In the genomic region with DNA sequence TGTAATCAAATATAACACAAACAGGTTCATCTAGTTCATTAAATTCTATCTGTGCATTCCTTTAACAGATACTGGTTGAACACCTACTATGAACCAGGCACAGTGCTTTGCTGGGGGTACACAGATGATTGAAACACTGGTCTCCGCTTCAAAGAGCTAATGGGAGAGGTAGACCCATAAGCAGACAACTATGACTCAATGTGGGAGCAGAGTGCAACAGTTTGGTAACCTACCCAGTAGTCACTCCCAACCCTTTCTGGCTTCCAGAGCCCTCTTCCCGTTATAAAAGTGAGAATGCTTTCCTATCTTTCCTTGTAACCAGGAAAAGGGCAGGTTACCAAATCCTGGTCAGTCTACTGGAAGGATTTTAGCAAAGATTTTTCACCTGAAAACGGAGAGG, we compare ENCODE assay signal across 20 cellular contexts. TPM values are rescaled to one million over a fixed set of nuclear protein-coding genes. Genes with fewer than 3 reads are reported as not detected.
DNase-seq lines count a peak whose midpoint lies in the region; ATAC-seq, FAIRE-seq and TF ChIP-seq lines count a peak whose summit lies in the region.
"Had no signal": no experiment of that assay in that cellular context is flagged by ENCODE, and none has a peak within 500 bp of the region (broad histone marks: within the 10 kb centered on the region; RNA-seq: fewer than 3 reads in every experiment).

No MANE protein-coding gene starts in this region.

- POLR2A ChIA-PET in MCF 10A (lab: Yijun Ruan, JAX) (interaction anchor here (0.6 to 0.9 kb wide), 3 partner anchors 10 to 87 kb away, joined by 3 read pairs; no protein-coding TSS in a partner anchor), HepG2 (lab: Yijun Ruan, JAX) (no interaction called here)

- no peaks in the 10 kb centered on the region for H3K9me3 Mint-ChIP-seq in MCF 10A (ENCODE audit: unreplicated experiment)
- H3K9me3 Mint-ChIP-seq: CD14-positive monocyte; CD8-positive, alpha-beta T cell; GM23338 had no signal

- H3K4me1 ChIP-seq in mammary epithelial cell (ENCODE audit: insufficient read depth, low read length) = peaks cover 18% of the 10 kb centered on the region
- H3K4me1 ChIP-seq in esophagus squamous epithelium = peaks cover 4 to 64% (median 38%) of the 10 kb centered on the region in 3 donors
- H3K4me1 ChIP-seq in HepG2 (ENCODE audit: insufficient read depth, low read length) = peaks cover 7% of the 10 kb centered on the region; the same call in 1 of the 2 replicates

- no peaks in the 10 kb centered on the region for H3K36me3 Mint-ChIP-seq in MCF 10A (ENCODE audit: insufficient read depth, unreplicated experiment)
- H3K36me3 Mint-ChIP-seq: CD14-positive monocyte; CD8-positive, alpha-beta T cell had no signal

- no peak overlapping the region for H3K9ac ChIP-seq in mammary epithelial cell (ENCODE audit: insufficient read depth, low read length)
- H3K9ac ChIP-seq in HepG2 (ENCODE audit: insufficient read depth, low read depth, low read length) = no peak overlapping the region

- no peak for FAIRE-seq in HepG2 (lab: Jason Lieb, UNC)
- FAIRE-seq: D721Med had no signal

- ATAC-seq in HepG2 (peak; percentile 63), HG02885 (IDR thresholded peaks at IDR 0.05; ENCODE audit: poor library complexity, unreplicated experiment) (no peak)
- ATAC-seq: CD8-positive, alpha-beta T cell; GM23338 had no signal

- H4K20me1 ChIP-seq in mammary epithelial cell (ENCODE audit: insufficient read depth, low read length) (no peaks in the 10 kb centered on the region), HepG2 (ENCODE audit: insufficient read depth, low read length) (no peaks in the 10 kb centered on the region)

- H3K4me2 ChIP-seq in mammary epithelial cell (ENCODE audit: insufficient read depth, low read depth, low read length) (no peak overlapping the region), HepG2 (ENCODE audit: low read depth, low read length) (no peak overlapping the region)
- H3K4me2 ChIP-seq: GM23338 had no signal

- H3K4me3 Mint-ChIP-seq in MCF 10A (ENCODE audit: unreplicated experiment) = no peak overlapping the region
- H3K4me3 Mint-ChIP-seq: CD14-positive monocyte; CD8-positive, alpha-beta T cell; GM23338 had no signal

- TF ChIP-seq RAD21 in HepG2 (CRISPR knock-in tag; IDR thresholded peaks at IDR 0.05) = no peak

- H3K27me3 ChIP-seq in mammary epithelial cell (ENCODE audit: insufficient read depth, low read length) (no peaks in the 10 kb centered on the region), esophagus squamous epithelium (no peaks in the 10 kb centered on the region), HepG2 (ENCODE audit: control insufficient read depth in 1 of 2, insufficient read depth in 2 of 2, low read length in 2 of 2) (peaks cover 0 to 4% of the 10 kb centered on the region in 2 experiments; a peak in 1 of 5 replicates)

- H3K79me2 ChIP-seq in mammary epithelial cell (ENCODE audit: insufficient read depth, low read length) = no peaks in the 10 kb centered on the region
- no peaks in the 10 kb centered on the region for H3K79me2 ChIP-seq in HepG2 (ENCODE audit: insufficient read depth, low read length)

- DNase-seq in mammary epithelial cell = no peak
- no peak for DNase-seq in MCF 10A (ENCODE audit: unreplicated experiment)
- DNase-seq in esophagus squamous epithelium (lab: John Stamatoyannopoulos, UW) = no peak
- no peak for DNase-seq in HepG2 (ENCODE audit: low spot score)
- no peak for DNase-seq in NCI-H2081 (lab: John Stamatoyannopoulos, UW)
- DNase-seq in DMS153 treated with DMSO at 0.1 percent for 48 hours (lab: John Stamatoyannopoulos, UW; ENCODE audit: unreplicated experiment) = no peak
- DNase-seq in NCI-H446 treated with DMSO at 0.1 percent for 48 hours (lab: John Stamatoyannopoulos, UW) = no peak
- DNase-seq: CD8-positive, alpha-beta T cell; COR-L47; DMS153; GF-D8; H7 had no signal

- intact Hi-C loops in mammary epithelial cell (cut with micrococcal nuclease) (no loop called here), MCF 10A (cut with micrococcal nuclease) (no loop called here), esophagus squamous epithelium (cut with DNase I) (no loop called here), HepG2 (cut with micrococcal nuclease; ENCODE audit: unreplicated experiment) (no loop called here)

- H3K9me3 ChIP-seq in mammary epithelial cell (replicated peaks; ENCODE audit: insufficient read depth, low read length) (no peaks in the 10 kb centered on the region), esophagus squamous epithelium (no peaks in the 10 kb centered on the region), HepG2 (ENCODE audit: low read length) (no peaks in the 10 kb centered on the region)

- 67% methylated on average over 3 of the region's 3 CpGs for WGBS in mammary epithelial cell (ENCODE audit: low coverage, missing lambda C conversion rate)
- WGBS in esophagus squamous epithelium, 2 donors = 34 to 58% methylated on average over 3 of the region's 3 CpGs
- 0% methylated on average over 3 of the region's 3 CpGs for WGBS in HepG2 (ENCODE audit: low lambda C conversion rate)

- TF ChIP-seq EP300 in HepG2 (IDR thresholded peaks at IDR 0.05; ENCODE audit: low read depth in 2 of 2, low read length in 2 of 2) = no peak
- TF ChIP-seq EP300 in HepG2 (CRISPR knock-in tag; IDR thresholded peaks at IDR 0.05; ENCODE audit: borderline replicate concordance) = no peak

- in situ Hi-C loops in mammary epithelial cell (cut with MboI; ENCODE audit: low sequenced_read_pairs in 2 of 2) (no loop called here), HepG2 (cut with HindIII; ENCODE audit: extremely low pct_ligation_motif_present, low pct_unique_long_range_greater_than_20kb) (no loop called here)

- H3K4me3 ChIP-seq in mammary epithelial cell (replicated peaks in 1 of 3; ENCODE audit: insufficient read depth in 1 of 3, low read depth in 2 of 3, low read length in 3 of 3) (no peak overlapping the region), esophagus squamous epithelium (no peak overlapping the region), HepG2 (replicated peaks in 1 of 3; ENCODE audit: insufficient read depth in 1 of 3, low read depth in 2 of 3, low read length in 3 of 3) (no peak overlapping the region)
- H3K4me3 ChIP-seq: GM23338 had no signal

- dilution Hi-C loops in mammary epithelial cell (cut with HindIII; ENCODE audit: low sequenced_read_pairs) = loop anchor here (5.0 kb wide), 1 partner anchor 74 kb away; no protein-coding TSS in a partner anchor

- peak overlapping the region; percentile 5 for H2AFZ ChIP-seq in mammary epithelial cell (ENCODE audit: low read depth, low read length)
- no peak overlapping the region for H2AFZ ChIP-seq in HepG2 (ENCODE audit: low read length)
- H2AFZ ChIP-seq: GM23338 had no signal

- no peak overlapping the region for H3K27ac Mint-ChIP-seq in MCF 10A (ENCODE audit: low read depth, unreplicated experiment)
- H3K27ac Mint-ChIP-seq: CD14-positive monocyte; CD8-positive, alpha-beta T cell; GM23338 had no signal

- CTCF ChIA-PET in mammary epithelial cell (lab: Charles Lee; ENCODE audit: low non-redundant PET) (interaction anchor here (0.5 kb wide), 1 partner anchor 56 kb away, joined by 3 read pairs; no protein-coding TSS in a partner anchor), MCF 10A (lab: Yijun Ruan, JAX) (interaction anchor here (0.6 to 19.9 kb wide), 3 partner anchors 10 to 269 kb away, joined by 3 to 805 read pairs (median 419); no protein-coding TSS in a partner anchor), HepG2 (lab: Yijun Ruan, JAX; ENCODE audit: low intra/inter-chr PET ratio, low total read pairs) (no interaction called here)

- H3K27ac ChIP-seq in mammary epithelial cell (ENCODE audit: insufficient read depth, low read depth, low read length) (no peak overlapping the region), esophagus squamous epithelium (peak overlapping the region in 3 of 4 donors; percentile 74 to 83 (median 81)), HepG2 (ENCODE audit: extremely low read length, insufficient read depth, low read length) (no peak overlapping the region)
- H3K27ac ChIP-seq: 22Rv1 had no signal

- H3K4me1 Mint-ChIP-seq in MCF 10A (ENCODE audit: insufficient read depth, unreplicated experiment) = no peaks in the 10 kb centered on the region

- H3K36me3 ChIP-seq in mammary epithelial cell (ENCODE audit: insufficient read depth, low read length) (no peaks in the 10 kb centered on the region), esophagus squamous epithelium (no peaks in the 10 kb centered on the region), HepG2 (replicated peaks in 1 of 2; ENCODE audit: control insufficient read depth in 1 of 2, insufficient read depth in 2 of 2, low read length in 2 of 2) (no peaks in the 10 kb centered on the region)

- BruUV-seq in mammary epithelial cell (replicated peaks; lab: Mats Ljungman, UMichigan) (no TSS peak), MCF 10A (replicated peaks; lab: Mats Ljungman, UMichigan) (no TSS peak), HepG2 (replicated peaks; lab: Mats Ljungman, UMichigan) (no TSS peak)

- no peaks in the 10 kb centered on the region for H3K27me3 Mint-ChIP-seq in MCF 10A (ENCODE audit: insufficient read depth, unreplicated experiment)

- TF ChIP-seq CTCF in mammary epithelial cell (conservative IDR thresholded peaks at IDR 0.05 in 1 of 2, IDR thresholded peaks at IDR 0.05 in 1 of 2; ENCODE audit: extremely low read depth in 1 of 2, insufficient read depth in 1 of 2, low read depth in 1 of 2, low read length in 2 of 2) (no peak), MCF 10A (IDR thresholded peaks at IDR 0.05; ENCODE audit: unreplicated experiment) (no peak), esophagus squamous epithelium (IDR thresholded peaks at IDR 0.05) (no peak), HepG2 (CRISPR knock-in tag; IDR thresholded peaks at IDR 0.05) (no peak)

- TF ChIP-seq POLR2A in esophagus squamous epithelium (IDR thresholded peaks at IDR 0.05) = no peak
- TF ChIP-seq POLR2A in HepG2 (IDR thresholded peaks at IDR 0.05; ENCODE audit: insufficient read depth in 1 of 2, low read depth in 2 of 2, low read length in 2 of 2) = no peak

RNA-seq across cellular contexts. Expression of gene ETV3, which starts 8.0 kb away (rescaled TPM):
- total RNA-seq in mammary epithelial cell = 10 to 100 TPM; 20.5 to 34.1 TPM
- 11.4 TPM for polyA plus RNA-seq in mammary epithelial cell
- 27.6 TPM for polyA minus RNA-seq in mammary epithelial cell
- 28.6 and 35.0 TPM in 2 replicates for total RNA-seq in MCF 10A (2022)
- total RNA-seq in esophagus squamous epithelium = 10 to 100 TPM; 25.0 to 31.4 (median 27.3) TPM
- 5.8 and 8.5 TPM in 2 replicates for total RNA-seq in HepG2 (2016; rRNA removed; fragmentation: Illumina TruSeq; extraction: Trizol)
- 0.81 and 1.4 TPM in 2 replicates for total RNA-seq in HepG2 (2016; cell fraction: cytosol; rRNA removed; fragmentation: Illumina TruSeq; extraction: Trizol; ENCODE audit: low read depth)
- 5.7 and 7.6 TPM in 2 replicates for total RNA-seq in HepG2 (2016; cell fraction: insoluble cytoplasmic fraction; rRNA removed; fragmentation: Illumina TruSeq; extraction: Trizol)
- 4.0 and 4.1 TPM in 2 replicates for total RNA-seq in HepG2 (2016; cell fraction: membrane; rRNA removed; fragmentation: Illumina TruSeq; extraction: Trizol)
- total RNA-seq in HepG2 (2016; cell fraction: nucleus; rRNA removed; fragmentation: Illumina TruSeq; extraction: Trizol) = 8.1 and 8.4 TPM in 2 replicates
- polyA plus RNA-seq in HepG2 (2011; rRNA removed) = 4.2 and 4.6 TPM in 2 replicates
- 2.6 and 3.2 TPM in 2 replicates for polyA plus RNA-seq in HepG2 (2011; cell fraction: cytosol; rRNA removed)
- 4.0 and 5.1 TPM in 2 replicates for polyA plus RNA-seq in HepG2 (2011; cell fraction: nucleus; rRNA removed)
- 4.8 and 4.9 TPM in 2 replicates for polyA plus RNA-seq in HepG2 (2012)
- 0.11 and 0.12 TPM in 2 replicates for polyA plus RNA-seq in HepG2 (2016; cell fraction: cytosol; fragmentation: Illumina TruSeq; extraction: Trizol; ENCODE audit: low read depth)
- polyA plus RNA-seq in HepG2 (2016; cell fraction: insoluble cytoplasmic fraction; fragmentation: Illumina TruSeq; extraction: Trizol; ENCODE audit: low read depth) = 6.3 and 6.4 TPM in 2 replicates
- 0.88 and 1.1 TPM in 2 replicates for polyA plus RNA-seq in HepG2 (2016; cell fraction: membrane; fragmentation: Illumina TruSeq; extraction: Trizol; ENCODE audit: low read depth)
- 7.2 and 7.6 TPM in 2 replicates for polyA plus RNA-seq in HepG2 (2016; cell fraction: nucleus; fragmentation: Illumina TruSeq; extraction: Trizol; ENCODE audit: insufficient read depth, low read depth)
- 11.8 and 25.1 TPM in 2 replicates for polyA minus RNA-seq in HepG2 (2011; rRNA and poly(A)+ RNA removed; ENCODE audit: low replicate concordance)
- polyA minus RNA-seq in HepG2 (2011; cell fraction: cytosol; rRNA and poly(A)+ RNA removed) = 6.7 and 7.9 TPM in 2 replicates
- polyA minus RNA-seq in HepG2 (2011; cell fraction: nucleus; rRNA and poly(A)+ RNA removed) = 14.3 and 14.7 TPM in 2 replicates

RNA-seq across cellular contexts. Expression of gene ETV3L, which starts 46.6 kb away (rescaled TPM):
- total RNA-seq in mammary epithelial cell (not detected), MCF 10A (2022) (not detected in 2 replicates), esophagus squamous epithelium (not detected), HepG2 (2016; rRNA removed; fragmentation: Illumina TruSeq; extraction: Trizol) (not detected in 2 replicates)
- polyA plus RNA-seq in mammary epithelial cell (not detected), HepG2 (2011; rRNA removed) (not detected in 2 replicates)
- polyA minus RNA-seq in mammary epithelial cell = not detected
- total RNA-seq in HepG2 (2016; cell fraction: cytosol; rRNA removed; fragmentation: Illumina TruSeq; extraction: Trizol; ENCODE audit: low read depth) = not detected in 2 replicates
- total RNA-seq in HepG2 (2016; cell fraction: insoluble cytoplasmic fraction; rRNA removed; fragmentation: Illumina TruSeq; extraction: Trizol) = not detected in 2 replicates
- not detected in 2 replicates for total RNA-seq in HepG2 (2016; cell fraction: membrane; rRNA removed; fragmentation: Illumina TruSeq; extraction: Trizol)
- not detected in 2 replicates for total RNA-seq in HepG2 (2016; cell fraction: nucleus; rRNA removed; fragmentation: Illumina TruSeq; extraction: Trizol)
- polyA plus RNA-seq in HepG2 (2011; cell fraction: cytosol; rRNA removed) = not detected in 2 replicates
- polyA plus RNA-seq in HepG2 (2011; cell fraction: nucleus; rRNA removed) = not detected in 2 replicates
- not detected in 2 replicates for polyA plus RNA-seq in HepG2 (2012)
- not detected in 2 replicates for polyA plus RNA-seq in HepG2 (2016; cell fraction: cytosol; fragmentation: Illumina TruSeq; extraction: Trizol; ENCODE audit: low read depth)
- polyA plus RNA-seq in HepG2 (2016; cell fraction: insoluble cytoplasmic fraction; fragmentation: Illumina TruSeq; extraction: Trizol; ENCODE audit: low read depth) = not detected in 2 replicates
- polyA plus RNA-seq in HepG2 (2016; cell fraction: membrane; fragmentation: Illumina TruSeq; extraction: Trizol; ENCODE audit: low read depth) = not detected in 2 replicates
- polyA plus RNA-seq in HepG2 (2016; cell fraction: nucleus; fragmentation: Illumina TruSeq; extraction: Trizol; ENCODE audit: insufficient read depth, low read depth) = not detected in 2 replicates
- polyA minus RNA-seq in HepG2 (2011; rRNA and poly(A)+ RNA removed; ENCODE audit: low replicate concordance) = not detected in 2 replicates
- not detected in 2 replicates for polyA minus RNA-seq in HepG2 (2011; cell fraction: cytosol; rRNA and poly(A)+ RNA removed)
- polyA minus RNA-seq in HepG2 (2011; cell fraction: nucleus; rRNA and poly(A)+ RNA removed) = not detected in 2 replicates
- total RNA-seq: A673; CD8-positive, alpha-beta T cell; GM23338; HT1080 had no signal
- polyA plus RNA-seq: BJ, GM23338 had no signal

Comparison
In these comparisons a context has a peak if more than half of its experiments do, and no peak if none do; other contexts are left out.
1. H3K27ac ChIP-seq: peak in esophagus squamous epithelium (3 of 4); none in mammary epithelial cell (single experiment) and HepG2 (single experiment).